Comparison of ENCODE assay signal across 8 cellular contexts in the genomic region with DNA sequence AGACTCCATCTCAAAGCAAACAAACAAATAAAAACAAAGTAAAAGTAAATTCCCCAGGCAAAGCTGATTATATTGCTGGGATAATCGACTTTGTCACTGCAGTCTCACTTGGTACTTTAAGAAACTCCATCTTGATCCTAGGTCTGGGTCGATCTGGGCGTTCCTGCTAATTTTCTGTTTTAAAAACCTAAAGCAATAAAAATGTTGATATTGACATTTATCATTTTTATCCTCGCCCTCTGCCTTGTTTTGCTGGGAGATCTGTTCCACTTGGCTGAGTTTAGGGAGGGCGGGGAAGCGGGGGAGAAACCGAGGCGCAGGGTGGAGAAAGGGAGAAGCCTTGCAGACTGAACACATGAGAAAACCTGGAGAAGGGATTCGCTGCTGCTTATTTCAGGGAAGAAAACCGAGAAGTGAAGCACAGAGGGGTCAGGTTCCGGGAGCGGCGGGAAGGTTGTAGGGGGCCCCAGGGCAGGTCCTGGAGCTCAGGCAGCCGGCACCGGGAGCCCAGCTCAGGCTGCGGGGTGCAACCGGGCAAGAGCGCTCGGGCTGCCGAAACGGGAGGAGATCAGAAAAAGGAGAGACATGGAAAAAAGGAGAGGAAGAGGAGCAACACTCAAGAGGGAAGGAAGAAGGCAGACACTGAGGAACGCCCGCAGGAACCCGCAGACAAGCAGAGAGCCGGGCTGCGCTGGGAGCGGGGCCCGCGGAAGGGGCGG. TPM values are rescaled to one million over a fixed set of nuclear protein-coding genes. Genes with fewer than 3 reads are reported as not detected.
DNase-seq lines count a peak whose midpoint lies in the region; ATAC-seq and TF ChIP-seq lines count a peak whose summit lies in the region.

No MANE protein-coding gene starts in this region.

- no peaks in the 10 kb centered on the region for H3K36me3 Mint-ChIP-seq in stimulated activated naive CD8-positive, alpha-beta T cell treated with anti-CD3 and anti-CD28 coated beads, Interleukin-15, Interleukin-2, amounts not matched to agents 100 ng/mL and 50 ng/mL, for 24 hours (ENCODE audit: low read depth)

- no peak for TF ChIP-seq POLR2A in breast epithelium (IDR thresholded peaks at IDR 0.05)

- no peaks in the 10 kb centered on the region for H3K27me3 Mint-ChIP-seq in stimulated activated naive CD8-positive, alpha-beta T cell treated with anti-CD3 and anti-CD28 coated beads, Interleukin-15, Interleukin-2, amounts not matched to agents 100 ng/mL and 50 ng/mL, for 24 hours

- H3K4me3 ChIP-seq in breast epithelium: peak overlapping the region; percentile 64 to 99 (median 89)

- peak overlapping the region; percentile 81 for H3K27ac Mint-ChIP-seq in stimulated activated naive CD8-positive, alpha-beta T cell treated with anti-CD3 and anti-CD28 coated beads, Interleukin-15, Interleukin-2, amounts not matched to agents 100 ng/mL and 50 ng/mL, for 24 hours

- H3K27ac ChIP-seq in breast epithelium: peak overlapping the region; percentile 99 to 100

- ATAC-seq in GM18519 (IDR thresholded peaks at IDR 0.05; ENCODE audit: low FRiP score, unreplicated experiment) (peak; percentile 28), HG02943 (IDR thresholded peaks at IDR 0.05; ENCODE audit: low read depth, unreplicated experiment) (peak; percentile 21)

- no peak for TF ChIP-seq CTCF in breast epithelium (IDR thresholded peaks at IDR 0.05)

- no peaks in the 10 kb centered on the region for H3K36me3 ChIP-seq in breast epithelium

- H3K4me1 Mint-ChIP-seq in stimulated activated naive CD8-positive, alpha-beta T cell treated with anti-CD3 and anti-CD28 coated beads, Interleukin-15, Interleukin-2, amounts not matched to agents 100 ng/mL and 50 ng/mL, for 24 hours (ENCODE audit: low read depth): peaks cover 19% of the 10 kb centered on the region

- H3K9me3 Mint-ChIP-seq in stimulated activated naive CD8-positive, alpha-beta T cell treated with anti-CD3 and anti-CD28 coated beads, Interleukin-15, Interleukin-2, amounts not matched to agents 100 ng/mL and 50 ng/mL, for 24 hours: no peaks in the 10 kb centered on the region

- H3K4me3 Mint-ChIP-seq in stimulated activated naive CD8-positive, alpha-beta T cell treated with anti-CD3 and anti-CD28 coated beads, Interleukin-15, Interleukin-2, amounts not matched to agents 100 ng/mL and 50 ng/mL, for 24 hours: peak overlapping the region; percentile 91

- DNase-seq in Ammon's horn (ENCODE audit: low spot score) (peak; percentile 42), NCI-H2227 (lab: John Stamatoyannopoulos, UW; ENCODE audit: unreplicated experiment) (peak; percentile 85), breast epithelium (ENCODE audit: low spot score in 2 of 2) (peak in 1 of 2 donors; percentile 55), kidney tubule cell (ENCODE audit: low spot score) (peak; percentile 45), cortex of kidney (lab: John Stamatoyannopoulos, UW) (no peak)

- intact Hi-C loops in breast epithelium (cut with DNase I; ENCODE audit: low total_unique reads): no loop called here

- H3K27me3 ChIP-seq in breast epithelium: no peaks in the 10 kb centered on the region

- H3K9me3 ChIP-seq in breast epithelium: no peaks in the 10 kb centered on the region

- H3K4me1 ChIP-seq in breast epithelium: peaks cover 0 to 4% of the 10 kb centered on the region in 2 donors

RNA-seq across cellular contexts. Expression of a gene that starts 27.4 kb away (rescaled TPM):
- total RNA-seq in breast epithelium: 100 to 1,000 TPM in 1 of 3 donors, 10 to 100 TPM in 2; 73.6 to 112 (median 85.5) TPM
